Comparison of ENCODE assay signal across 8 cellular contexts in genomic region chr20:63573739-63574131, GRCh38. TPM values are rescaled to one million over a fixed set of nuclear protein-coding genes. Genes with fewer than 3 reads are reported as not detected.
A peak's percentile ranks its signal among the peaks of the same experiment; 100 is the strongest.
DNase-seq lines count a peak whose midpoint lies in the region; ATAC-seq lines count a peak whose summit lies in the region.

No MANE protein-coding gene starts in this region.

- no peaks in the 10 kb centered on the region for H3K9me3 ChIP-seq in HUES6 (ENCODE audit: control insufficient read depth, insufficient read depth, low read depth, low read length)

- peak overlapping the region; percentile 64 for H3K4me3 ChIP-seq in HUES6 (ENCODE audit: low read depth, low read length)

- no peak overlapping the region for H3K27ac Mint-ChIP-seq in activated naive CD8-positive, alpha-beta T cell treated with anti-CD3 and anti-CD28 coated beads, Interleukin-2, amount 50 U/mL, for 24 hours
- peak overlapping the region in 5 of 6 donors; percentile 57 to 87 (median 76) for H3K27ac Mint-ChIP-seq in immature natural killer cell
- H3K27ac Mint-ChIP-seq in stimulated activated naive CD8-positive, alpha-beta T cell treated with anti-CD3 and anti-CD28 coated beads, Interleukin-15, amount 100 ng/mL, for 72 hours = peak overlapping the region; percentile 79 to 96

- peaks cover 6% of the 10 kb centered on the region for H3K27me3 Mint-ChIP-seq in activated naive CD8-positive, alpha-beta T cell treated with anti-CD3 and anti-CD28 coated beads, Interleukin-2, amount 50 U/mL, for 24 hours
- H3K27me3 Mint-ChIP-seq in immature natural killer cell (ENCODE audit: low read depth in 3 of 3) = peaks cover 0 to 10% (median 0%) of the 10 kb centered on the region in 3 donors
- H3K27me3 Mint-ChIP-seq in stimulated activated naive CD8-positive, alpha-beta T cell treated with anti-CD3 and anti-CD28 coated beads, Interleukin-15, amount 100 ng/mL, for 72 hours = peaks cover 38% of the 10 kb centered on the region

- DNase-seq in activated naive CD8-positive, alpha-beta T cell treated with anti-CD3 and anti-CD28 coated beads, Interleukin-2, amount 50 U/mL, for 24 hours = no peak
- no peak for DNase-seq in immature natural killer cell
- DNase-seq in stimulated activated naive CD8-positive, alpha-beta T cell treated with anti-CD3 and anti-CD28 coated beads, Interleukin-15, amount 100 ng/mL, for 72 hours = no peak
- DNase-seq in SKM-1 (lab: John Stamatoyannopoulos, UW; ENCODE audit: unreplicated experiment) = no peak
- no peak for DNase-seq in dermis blood vessel endothelial cell

- no peaks in the 10 kb centered on the region for H3K27me3 ChIP-seq in HUES6 (ENCODE audit: control insufficient read depth, insufficient read depth, low read length)

- H3K9ac ChIP-seq in HUES6 (ENCODE audit: low read length) = peak overlapping the region; percentile 9

- H3K36me3 Mint-ChIP-seq in activated naive CD8-positive, alpha-beta T cell treated with anti-CD3 and anti-CD28 coated beads, Interleukin-2, amount 50 U/mL, for 24 hours (ENCODE audit: low read depth) = no peaks in the 10 kb centered on the region
- H3K36me3 Mint-ChIP-seq in immature natural killer cell = no peaks in the 10 kb centered on the region

- peaks cover 5% of the 10 kb centered on the region for H3K4me1 ChIP-seq in HUES6 (ENCODE audit: control insufficient read depth, insufficient read depth, low read length)

- peaks cover 12% of the 10 kb centered on the region for H3K4me1 Mint-ChIP-seq in activated naive CD8-positive, alpha-beta T cell treated with anti-CD3 and anti-CD28 coated beads, Interleukin-2, amount 50 U/mL, for 24 hours
- peaks cover 5 to 7% of the 10 kb centered on the region in 2 donors for H3K4me1 Mint-ChIP-seq in immature natural killer cell
- H3K4me1 Mint-ChIP-seq in stimulated activated naive CD8-positive, alpha-beta T cell treated with anti-CD3 and anti-CD28 coated beads, Interleukin-15, amount 100 ng/mL, for 72 hours = peaks cover 21% of the 10 kb centered on the region

- H3K36me3 ChIP-seq in HUES6 (ENCODE audit: control insufficient read depth, insufficient read depth, low read length) = peaks cover 3% of the 10 kb centered on the region

- ATAC-seq in activated naive CD8-positive, alpha-beta T cell treated with anti-CD3 and anti-CD28 coated beads, Interleukin-2, amount 50 U/mL, for 24 hours = peak; percentile 16
- peak; percentile 39 for ATAC-seq in stimulated activated naive CD8-positive, alpha-beta T cell treated with anti-CD3 and anti-CD28 coated beads, Interleukin-15, amount 100 ng/mL, for 72 hours
- ATAC-seq in GM19397 (IDR thresholded peaks at IDR 0.05; ENCODE audit: unreplicated experiment) (no peak), HG03469 (IDR thresholded peaks at IDR 0.05; ENCODE audit: unreplicated experiment) (no peak)

- H3K4me3 Mint-ChIP-seq in activated naive CD8-positive, alpha-beta T cell treated with anti-CD3 and anti-CD28 coated beads, Interleukin-2, amount 50 U/mL, for 24 hours = peak overlapping the region; percentile 73
- H3K4me3 Mint-ChIP-seq in immature natural killer cell = peak overlapping the region; percentile 80 to 89 (median 80)
- peak overlapping the region; percentile 79 to 92 for H3K4me3 Mint-ChIP-seq in stimulated activated naive CD8-positive, alpha-beta T cell treated with anti-CD3 and anti-CD28 coated beads, Interleukin-15, amount 100 ng/mL, for 72 hours

- H3K9me3 Mint-ChIP-seq in activated naive CD8-positive, alpha-beta T cell treated with anti-CD3 and anti-CD28 coated beads, Interleukin-2, amount 50 U/mL, for 24 hours = no peaks in the 10 kb centered on the region
- H3K9me3 Mint-ChIP-seq in immature natural killer cell = no peaks in the 10 kb centered on the region
- H3K9me3 Mint-ChIP-seq in stimulated activated naive CD8-positive, alpha-beta T cell treated with anti-CD3 and anti-CD28 coated beads, Interleukin-15, amount 100 ng/mL, for 72 hours = no peaks in the 10 kb centered on the region

- no peak overlapping the region for H3K27ac ChIP-seq in HUES6 (ENCODE audit: low read depth, low read length)

RNA-seq across cellular contexts. Expression of gene HELZ2, which starts 0.3 kb away (rescaled TPM):
- polyA plus RNA-seq in immature natural killer cell = 10 to 100 TPM in 1 of 3 donors, 1 to 10 TPM in 2; 2.4 to 11.3 (median 3.7) TPM
- total RNA-seq in dermis blood vessel endothelial cell = 54.8 and 64.0 TPM in 2 replicates

RNA-seq across cellular contexts. Expression of gene FNDC11, which starts 19.8 kb away (rescaled TPM):
- polyA plus RNA-seq in immature natural killer cell = not detected
- total RNA-seq in dermis blood vessel endothelial cell = 1.2 and 2.4 TPM in 2 replicates

RNA-seq across cellular contexts. Expression of gene SRMS, which starts 26.2 kb away (rescaled TPM):
- polyA plus RNA-seq in immature natural killer cell = not detected
- not detected in 2 replicates for total RNA-seq in dermis blood vessel endothelial cell

RNA-seq across cellular contexts. Expression of gene PTK6, which starts 36.6 kb away (rescaled TPM):
- polyA plus RNA-seq in immature natural killer cell = under 1 TPM in 1 of 3 donors, not detected in 2; 0.37 TPM
- under 0.01 and 0.05 TPM in 2 replicates for total RNA-seq in dermis blood vessel endothelial cell

RNA-seq across cellular contexts. Expression of gene GMEB2, which starts 53.2 kb away (rescaled TPM):
- polyA plus RNA-seq in immature natural killer cell = 10 to 100 TPM in 1 of 3 donors, 1 to 10 TPM in 1, not detected in 1; 2.7 to 11.4 TPM
- total RNA-seq in dermis blood vessel endothelial cell = 10.9 and 18.7 TPM in 2 replicates

Comparison
In these comparisons a context has a peak if more than half of its experiments do, and no peak if none do; other contexts are left out.
1. ATAC-seq: peak in activated naive CD8-positive, alpha-beta T cell treated with anti-CD3 and anti-CD28 coated beads, Interleukin-2, amount 50 U/mL, for 24 hours (single experiment) and stimulated activated naive CD8-positive, alpha-beta T cell treated with anti-CD3 and anti-CD28 coated beads, Interleukin-15, amount 100 ng/mL, for 72 hours (single experiment); none in GM19397 (single experiment) and HG03469 (single experiment).
2. Peak in every context shown above with its lines, with median percentiles within 50 percentile points of each other: H3K4me3 Mint-ChIP-seq.